Comparison of ENCODE assay signal across 1 cellular context in the genomic region with DNA sequence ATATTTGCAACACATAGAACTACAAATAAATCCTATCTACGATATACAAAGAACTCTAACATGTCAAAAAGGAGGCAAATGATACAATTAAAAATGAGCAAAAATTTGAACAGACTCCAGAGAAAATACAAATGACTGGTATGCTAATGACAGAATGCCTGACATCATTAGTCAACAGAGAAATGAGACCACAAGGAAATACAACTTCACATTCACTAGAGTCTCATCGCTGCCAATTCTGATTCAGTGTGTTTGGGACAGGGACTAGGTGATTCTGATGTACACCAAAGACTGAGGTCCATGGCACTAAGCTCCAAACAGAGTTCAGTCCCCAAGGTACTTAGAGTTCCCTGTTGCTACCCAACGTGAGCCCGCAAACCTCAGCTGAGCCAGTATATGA.
TF ChIP-seq lines count a peak whose summit lies in the region.

No MANE protein-coding gene starts in this region.

TF ChIP-seq in IMR-90, 13 proteins besides CTCF, POLR2A, EP300 and RAD21:
- TF ChIP-seq RCOR1 (IDR thresholded peaks at IDR 0.05; ENCODE audit: insufficient replicate concordance, low read length), result no peak
- no peak for TF ChIP-seq MXI1 (IDR thresholded peaks at IDR 0.05; ENCODE audit: borderline replicate concordance, low read depth, low read length)
- TF ChIP-seq, protein P1, sequence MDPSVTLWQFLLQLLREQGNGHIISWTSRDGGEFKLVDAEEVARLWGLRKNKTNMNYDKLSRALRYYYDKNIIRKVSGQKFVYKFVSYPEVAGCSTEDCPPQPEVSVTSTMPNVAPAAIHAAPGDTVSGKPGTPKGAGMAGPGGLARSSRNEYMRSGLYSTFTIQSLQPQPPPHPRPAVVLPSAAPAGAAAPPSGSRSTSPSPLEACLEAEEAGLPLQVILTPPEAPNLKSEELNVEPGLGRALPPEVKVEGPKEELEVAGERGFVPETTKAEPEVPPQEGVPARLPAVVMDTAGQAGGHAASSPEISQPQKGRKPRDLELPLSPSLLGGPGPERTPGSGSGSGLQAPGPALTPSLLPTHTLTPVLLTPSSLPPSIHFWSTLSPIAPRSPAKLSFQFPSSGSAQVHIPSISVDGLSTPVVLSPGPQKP (IDR thresholded peaks at IDR 0.05; ENCODE audit: borderline replicate concordance, low read depth, low read length), result no peak
